In the genomic region with DNA sequence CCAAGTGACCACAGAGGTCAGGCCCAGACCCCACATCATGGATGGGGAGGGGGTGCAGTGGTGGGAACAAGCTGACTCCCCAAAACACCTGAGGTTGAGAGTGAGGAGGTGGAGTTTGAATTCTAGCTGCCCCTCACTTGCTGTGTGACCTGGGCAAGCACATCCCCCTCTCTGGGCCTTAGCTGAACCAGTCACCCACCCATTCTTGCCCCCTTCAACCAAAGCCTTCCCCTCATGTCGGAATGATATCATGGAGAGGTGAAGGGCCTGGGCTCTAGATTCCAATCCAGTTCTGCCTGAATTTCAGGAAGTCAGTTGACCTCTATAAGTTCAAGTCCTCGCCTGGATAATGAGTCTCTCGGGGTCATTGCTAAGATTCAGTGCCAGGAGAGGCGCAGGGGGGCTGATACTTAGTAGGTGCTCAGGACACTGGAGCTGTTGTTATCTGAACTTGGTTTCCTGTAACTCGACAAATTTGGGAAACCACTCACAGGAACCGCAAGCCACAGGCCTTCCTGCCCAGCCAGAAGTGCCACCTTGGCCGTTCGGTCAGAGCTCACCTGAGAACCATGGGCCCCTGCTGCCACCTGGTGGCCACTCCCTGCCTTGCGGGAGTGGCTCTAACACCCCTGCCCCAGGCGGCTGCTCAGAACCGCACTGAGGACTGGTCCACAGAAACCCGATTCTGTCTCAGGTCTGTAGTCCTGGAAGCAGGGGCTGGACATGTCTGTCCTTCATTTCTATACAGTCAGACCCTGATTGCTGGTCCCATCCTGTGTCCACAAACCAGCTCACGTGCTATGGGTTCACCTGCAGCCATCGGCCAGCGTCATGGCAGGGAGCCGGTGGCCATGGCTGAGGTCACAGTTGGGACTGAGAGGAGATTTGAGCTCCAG, we compare ENCODE assay signal across 1 cellular context.
A peak's percentile ranks its signal among the peaks of the same experiment; 100 is the strongest.
TF ChIP-seq lines count a peak whose summit lies in the region.

No MANE protein-coding gene starts in this region.

TF ChIP-seq in K562, 482 proteins besides CTCF, POLR2A, EP300 and RAD21 (continues in another document):
- TF ChIP-seq RBM25 (IDR thresholded peaks at IDR 0.05; ENCODE audit: low read depth, low read length, severe bottlenecking) (peak; percentile 52), TCF3 (CRISPR knock-in tag; IDR thresholded peaks at IDR 0.05) (no peak), ZNF165 (CRISPR knock-in tag; IDR thresholded peaks at IDR 0.05; ENCODE audit: borderline replicate concordance) (no peak), RBM17 (IDR thresholded peaks at IDR 0.05; ENCODE audit: borderline replicate concordance, low read depth, low read length) (no peak), KLF10 (CRISPR knock-in tag; IDR thresholded peaks at IDR 0.05) (no peak), FOXJ2 (tag; IDR thresholded peaks at IDR 0.05) (no peak), NFE2 (IDR thresholded peaks at IDR 0.05; ENCODE audit: low read depth) (no peak), ZNF282 (CRISPR knock-in tag; IDR thresholded peaks at IDR 0.05) (no peak), BCOR (IDR thresholded peaks at IDR 0.05) (peak; percentile 52; the same call in 1 of the 2 replicates), PTBP1 (IDR thresholded peaks at IDR 0.05; ENCODE audit: low read depth, low read length) (0 out of 2 replicates have a peak, but pooled peaks have one; percentile 15), ATF7 (IDR thresholded peaks at IDR 0.05) (peak; percentile 40; the same call in 1 of the 2 replicates), LCOR (CRISPR knock-in tag; IDR thresholded peaks at IDR 0.05) (no peak), KDM5B (IDR thresholded peaks at IDR 0.05; ENCODE audit: insufficient replicate concordance, low read depth, low read length) (no peak), XRCC4 (IDR thresholded peaks at IDR 0.05; ENCODE audit: extremely low read depth, insufficient read depth, insufficient read length) (no peak), ASH1L (IDR thresholded peaks at IDR 0.05; ENCODE audit: borderline replicate concordance, low read depth, partially characterized antibody) (no peak), NFIC (IDR thresholded peaks at IDR 0.05) (no peak), MCM2 (IDR thresholded peaks at IDR 0.05; ENCODE audit: low read depth) (no peak), ZNF644 (tag; IDR thresholded peaks at IDR 0.05; ENCODE audit: low read depth) (no peak), ZBTB7A (IDR thresholded peaks at IDR 0.05; ENCODE audit: borderline replicate concordance, control insufficient read depth, low read depth, low read length) (no peak), ZBED1 (IDR thresholded peaks at IDR 0.05) (no peak), KLF16 (IDR thresholded peaks at IDR 0.05) (0 out of 2 replicates have a peak, but pooled peaks have one; percentile 30), CBX2 (IDR thresholded peaks at IDR 0.05; ENCODE audit: insufficient read depth, low read length, poor library complexity, severe bottlenecking) (no peak), HIVEP1 (CRISPR knock-in tag; IDR thresholded peaks at IDR 0.05) (no peak), MTA3 (IDR thresholded peaks at IDR 0.05; ENCODE audit: borderline replicate concordance) (peak; percentile 40; the same call in 1 of the 2 replicates), HDAC8 (tag; IDR thresholded peaks at IDR 0.05) (no peak), HNRNPH1 (optimal IDR thresholded peaks at IDR 0.05; ENCODE audit: low read depth, low read length) (no peak), MYC (IDR thresholded peaks at IDR 0.05; ENCODE audit: low read depth, low read length) (no peak), MYC (CRISPR knock-in tag; IDR thresholded peaks at IDR 0.05; ENCODE audit: borderline replicate concordance, low read depth) (no peak), HNRNPK (IDR thresholded peaks at IDR 0.05; ENCODE audit: low read depth, low read length, poor library complexity, severe bottlenecking) (no peak), HMGN3 (IDR thresholded peaks at IDR 0.05; ENCODE audit: borderline replicate concordance, extremely low read depth, insufficient read length, low read depth, low read length) (no peak), MAZ (CRISPR knock-in tag; conservative IDR thresholded peaks at IDR 0.05 in 1 of 2, IDR thresholded peaks at IDR 0.05 in 1 of 2) (0 out of 4 replicates have a peak, but pooled peaks of 1 of the 2 experiments have one; percentile 24), KLF6 (CRISPR knock-in tag; IDR thresholded peaks at IDR 0.05; ENCODE audit: borderline replicate concordance) (no peak), NCOA1 (IDR thresholded peaks at IDR 0.05; ENCODE audit: low read depth) (no peak), DACH1 (IDR thresholded peaks at IDR 0.05; ENCODE audit: partially characterized antibody) (no peak), MED1 (CRISPR knock-in tag; IDR thresholded peaks at IDR 0.05; ENCODE audit: borderline replicate concordance) (no peak), KDM2B (CRISPR knock-in tag; IDR thresholded peaks at IDR 0.05) (no peak), ZNF778 (CRISPR knock-in tag; IDR thresholded peaks at IDR 0.05) (no peak), IRF2 (CRISPR knock-in tag; IDR thresholded peaks at IDR 0.05) (no peak), SMC3 (conservative IDR thresholded peaks at IDR 0.05; ENCODE audit: insufficient read depth, low read depth, low read length) (peak; percentile 83), CC2D1A (IDR thresholded peaks at IDR 0.05) (0 out of 2 replicates have a peak, but pooled peaks have one; percentile 29), ZNF274 (IDR thresholded peaks at IDR 0.05; ENCODE audit: borderline replicate concordance, low read depth, low read length) (no peak), PTRF (tag; IDR thresholded peaks at IDR 0.05) (no peak), ZKSCAN1 (IDR thresholded peaks at IDR 0.05; ENCODE audit: low read depth, low read length) (0 out of 2 replicates have a peak, but pooled peaks have one; percentile 57), JUND (IDR thresholded peaks at IDR 0.05; ENCODE audit: borderline replicate concordance, low read depth, low read length) (no peak), JUND (tag; IDR thresholded peaks at IDR 0.05; ENCODE audit: borderline replicate concordance, low read depth, low read length) (peak; percentile 58; the same call in 2 of the 3 replicates)
- TF ChIP-seq, protein P1, sequence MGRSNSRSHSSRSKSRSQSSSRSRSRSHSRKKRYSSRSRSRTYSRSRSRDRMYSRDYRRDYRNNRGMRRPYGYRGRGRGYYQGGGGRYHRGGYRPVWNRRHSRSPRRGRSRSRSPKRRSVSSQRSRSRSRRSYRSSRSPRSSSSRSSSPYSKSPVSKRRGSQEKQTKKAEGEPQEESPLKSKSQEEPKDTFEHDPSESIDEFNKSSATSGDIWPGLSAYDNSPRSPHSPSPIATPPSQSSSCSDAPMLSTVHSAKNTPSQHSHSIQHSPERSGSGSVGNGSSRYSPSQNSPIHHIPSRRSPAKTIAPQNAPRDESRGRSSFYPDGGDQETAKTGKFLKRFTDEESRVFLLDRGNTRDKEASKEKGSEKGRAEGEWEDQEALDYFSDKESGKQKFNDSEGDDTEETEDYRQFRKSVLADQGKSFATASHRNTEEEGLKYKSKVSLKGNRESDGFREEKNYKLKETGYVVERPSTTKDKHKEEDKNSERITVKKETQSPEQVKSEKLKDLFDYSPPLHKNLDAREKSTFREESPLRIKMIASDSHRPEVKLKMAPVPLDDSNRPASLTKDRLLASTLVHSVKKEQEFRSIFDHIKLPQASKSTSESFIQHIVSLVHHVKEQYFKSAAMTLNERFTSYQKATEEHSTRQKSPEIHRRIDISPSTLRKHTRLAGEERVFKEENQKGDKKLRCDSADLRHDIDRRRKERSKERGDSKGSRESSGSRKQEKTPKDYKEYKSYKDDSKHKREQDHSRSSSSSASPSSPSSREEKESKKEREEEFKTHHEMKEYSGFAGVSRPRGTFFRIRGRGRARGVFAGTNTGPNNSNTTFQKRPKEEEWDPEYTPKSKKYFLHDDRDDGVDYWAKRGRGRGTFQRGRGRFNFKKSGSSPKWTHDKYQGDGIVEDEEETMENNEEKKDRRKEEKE (IDR thresholded peaks at IDR 0.05; ENCODE audit: borderline replicate concordance in 1 of 2, control insufficient read depth in 1 of 2, low read depth in 2 of 2, low read length in 1 of 2) = no peak
- TF ChIP-seq, protein P2, sequence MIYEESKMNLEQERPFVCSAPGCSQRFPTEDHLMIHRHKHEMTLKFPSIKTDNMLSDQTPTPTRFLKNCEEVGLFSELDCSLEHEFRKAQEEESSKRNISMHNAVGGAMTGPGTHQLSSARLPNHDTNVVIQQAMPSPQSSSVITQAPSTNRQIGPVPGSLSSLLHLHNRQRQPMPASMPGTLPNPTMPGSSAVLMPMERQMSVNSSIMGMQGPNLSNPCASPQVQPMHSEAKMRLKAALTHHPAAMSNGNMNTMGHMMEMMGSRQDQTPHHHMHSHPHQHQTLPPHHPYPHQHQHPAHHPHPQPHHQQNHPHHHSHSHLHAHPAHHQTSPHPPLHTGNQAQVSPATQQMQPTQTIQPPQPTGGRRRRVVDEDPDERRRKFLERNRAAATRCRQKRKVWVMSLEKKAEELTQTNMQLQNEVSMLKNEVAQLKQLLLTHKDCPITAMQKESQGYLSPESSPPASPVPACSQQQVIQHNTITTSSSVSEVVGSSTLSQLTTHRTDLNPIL (CRISPR knock-in tag; IDR thresholded peaks at IDR 0.05) = no peak
- TF ChIP-seq, protein P3, sequence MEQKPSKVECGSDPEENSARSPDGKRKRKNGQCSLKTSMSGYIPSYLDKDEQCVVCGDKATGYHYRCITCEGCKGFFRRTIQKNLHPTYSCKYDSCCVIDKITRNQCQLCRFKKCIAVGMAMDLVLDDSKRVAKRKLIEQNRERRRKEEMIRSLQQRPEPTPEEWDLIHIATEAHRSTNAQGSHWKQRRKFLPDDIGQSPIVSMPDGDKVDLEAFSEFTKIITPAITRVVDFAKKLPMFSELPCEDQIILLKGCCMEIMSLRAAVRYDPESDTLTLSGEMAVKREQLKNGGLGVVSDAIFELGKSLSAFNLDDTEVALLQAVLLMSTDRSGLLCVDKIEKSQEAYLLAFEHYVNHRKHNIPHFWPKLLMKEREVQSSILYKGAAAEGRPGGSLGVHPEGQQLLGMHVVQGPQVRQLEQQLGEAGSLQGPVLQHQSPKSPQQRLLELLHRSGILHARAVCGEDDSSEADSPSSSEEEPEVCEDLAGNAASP (IDR thresholded peaks at IDR 0.05) = no peak
- TF ChIP-seq, protein P4, sequence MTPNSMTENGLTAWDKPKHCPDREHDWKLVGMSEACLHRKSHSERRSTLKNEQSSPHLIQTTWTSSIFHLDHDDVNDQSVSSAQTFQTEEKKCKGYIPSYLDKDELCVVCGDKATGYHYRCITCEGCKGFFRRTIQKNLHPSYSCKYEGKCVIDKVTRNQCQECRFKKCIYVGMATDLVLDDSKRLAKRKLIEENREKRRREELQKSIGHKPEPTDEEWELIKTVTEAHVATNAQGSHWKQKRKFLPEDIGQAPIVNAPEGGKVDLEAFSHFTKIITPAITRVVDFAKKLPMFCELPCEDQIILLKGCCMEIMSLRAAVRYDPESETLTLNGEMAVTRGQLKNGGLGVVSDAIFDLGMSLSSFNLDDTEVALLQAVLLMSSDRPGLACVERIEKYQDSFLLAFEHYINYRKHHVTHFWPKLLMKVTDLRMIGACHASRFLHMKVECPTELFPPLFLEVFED (CRISPR knock-in tag; conservative IDR thresholded peaks at IDR 0.05) = no peak
- TF ChIP-seq, protein P5, sequence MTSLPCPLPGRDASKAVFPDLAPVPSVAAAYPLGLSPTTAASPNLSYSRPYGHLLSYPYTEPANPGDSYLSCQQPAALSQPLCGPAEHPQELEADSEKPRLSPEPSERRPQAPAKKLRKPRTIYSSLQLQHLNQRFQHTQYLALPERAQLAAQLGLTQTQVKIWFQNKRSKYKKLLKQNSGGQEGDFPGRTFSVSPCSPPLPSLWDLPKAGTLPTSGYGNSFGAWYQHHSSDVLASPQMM (CRISPR knock-in tag; IDR thresholded peaks at IDR 0.05) = no peak
- TF ChIP-seq, protein P6, sequence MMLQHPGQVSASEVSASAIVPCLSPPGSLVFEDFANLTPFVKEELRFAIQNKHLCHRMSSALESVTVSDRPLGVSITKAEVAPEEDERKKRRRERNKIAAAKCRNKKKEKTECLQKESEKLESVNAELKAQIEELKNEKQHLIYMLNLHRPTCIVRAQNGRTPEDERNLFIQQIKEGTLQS (IDR thresholded peaks at IDR 0.05) = no peak
- TF ChIP-seq, protein P6 (CRISPR knock-in tag; conservative IDR thresholded peaks at IDR 0.05) = no peak
- TF ChIP-seq, protein P7, sequence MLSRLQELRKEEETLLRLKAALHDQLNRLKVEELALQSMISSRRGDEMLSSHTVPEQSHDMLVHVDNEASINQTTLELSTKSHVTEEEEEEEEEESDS (CRISPR knock-in tag; IDR thresholded peaks at IDR 0.05) = no peak
- TF ChIP-seq, protein P8, sequence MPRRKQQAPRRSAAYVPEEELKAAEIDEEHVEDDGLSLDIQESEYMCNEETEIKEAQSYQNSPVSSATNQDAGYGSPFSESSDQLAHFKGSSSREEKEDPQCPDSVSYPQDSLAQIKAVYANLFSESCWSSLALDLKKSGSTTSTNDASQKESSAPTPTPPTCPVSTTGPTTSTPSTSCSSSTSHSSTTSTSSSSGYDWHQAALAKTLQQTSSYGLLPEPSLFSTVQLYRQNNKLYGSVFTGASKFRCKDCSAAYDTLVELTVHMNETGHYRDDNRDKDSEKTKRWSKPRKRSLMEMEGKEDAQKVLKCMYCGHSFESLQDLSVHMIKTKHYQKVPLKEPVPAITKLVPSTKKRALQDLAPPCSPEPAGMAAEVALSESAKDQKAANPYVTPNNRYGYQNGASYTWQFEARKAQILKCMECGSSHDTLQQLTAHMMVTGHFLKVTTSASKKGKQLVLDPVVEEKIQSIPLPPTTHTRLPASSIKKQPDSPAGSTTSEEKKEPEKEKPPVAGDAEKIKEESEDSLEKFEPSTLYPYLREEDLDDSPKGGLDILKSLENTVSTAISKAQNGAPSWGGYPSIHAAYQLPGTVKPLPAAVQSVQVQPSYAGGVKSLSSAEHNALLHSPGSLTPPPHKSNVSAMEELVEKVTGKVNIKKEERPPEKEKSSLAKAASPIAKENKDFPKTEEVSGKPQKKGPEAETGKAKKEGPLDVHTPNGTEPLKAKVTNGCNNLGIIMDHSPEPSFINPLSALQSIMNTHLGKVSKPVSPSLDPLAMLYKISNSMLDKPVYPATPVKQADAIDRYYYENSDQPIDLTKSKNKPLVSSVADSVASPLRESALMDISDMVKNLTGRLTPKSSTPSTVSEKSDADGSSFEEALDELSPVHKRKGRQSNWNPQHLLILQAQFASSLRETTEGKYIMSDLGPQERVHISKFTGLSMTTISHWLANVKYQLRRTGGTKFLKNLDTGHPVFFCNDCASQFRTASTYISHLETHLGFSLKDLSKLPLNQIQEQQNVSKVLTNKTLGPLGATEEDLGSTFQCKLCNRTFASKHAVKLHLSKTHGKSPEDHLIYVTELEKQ (CRISPR knock-in tag; IDR thresholded peaks at IDR 0.05) = no peak
- TF ChIP-seq, protein P9, sequence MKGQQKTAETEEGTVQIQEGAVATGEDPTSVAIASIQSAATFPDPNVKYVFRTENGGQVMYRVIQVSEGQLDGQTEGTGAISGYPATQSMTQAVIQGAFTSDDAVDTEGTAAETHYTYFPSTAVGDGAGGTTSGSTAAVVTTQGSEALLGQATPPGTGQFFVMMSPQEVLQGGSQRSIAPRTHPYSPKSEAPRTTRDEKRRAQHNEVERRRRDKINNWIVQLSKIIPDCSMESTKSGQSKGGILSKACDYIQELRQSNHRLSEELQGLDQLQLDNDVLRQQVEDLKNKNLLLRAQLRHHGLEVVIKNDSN (CRISPR knock-in tag; IDR thresholded peaks at IDR 0.05) = no peak
